In genomic region chr1:221397606-221398005, GRCh38 we compare ENCODE assay signal across 14 cellular contexts.
"Had no signal": no experiment of that assay in that cellular context is flagged by ENCODE, and none has a peak within 500 bp of the region (broad histone marks: within the 10 kb centered on the region; RNA-seq: fewer than 3 reads in every experiment).

No MANE protein-coding gene starts in this region.

- H3K4me1 Mint-ChIP-seq: activated CD4-positive, alpha-beta memory T cell treated with anti-CD3 and anti-CD28 coated beads, Interleukin-2, amount 10 ng/mL, durations not matched to agents 7 days and 5 days; naive B cell had no signal

- ATAC-seq: heart left ventricle, right lobe of liver had no signal

- H3K27me3 ChIP-seq: heart left ventricle, left lung, ovary, right lobe of liver had no signal

- H3K27ac Mint-ChIP-seq: activated CD4-positive, alpha-beta memory T cell treated with anti-CD3 and anti-CD28 coated beads, Interleukin-2, amount 10 ng/mL, durations not matched to agents 7 days and 5 days; dendritic cell treated with granulocyte-macrophage colony-stimulating factor and Interleukin-4, amounts not matched to agents 40 ng/mL and 50 ng/mL, for 4 days; naive B cell had no signal

- H3K36me3 ChIP-seq: heart left ventricle, left lung, ovary, right lobe of liver, thoracic aorta, WERI-Rb-1 had no signal

- H3K4me3 Mint-ChIP-seq: activated CD4-positive, alpha-beta memory T cell treated with anti-CD3 and anti-CD28 coated beads, Interleukin-2, amount 10 ng/mL, durations not matched to agents 7 days and 5 days; dendritic cell treated with granulocyte-macrophage colony-stimulating factor and Interleukin-4, amounts not matched to agents 40 ng/mL and 50 ng/mL, for 4 days; naive B cell had no signal

- H3K9me3 Mint-ChIP-seq: activated CD4-positive, alpha-beta memory T cell treated with anti-CD3 and anti-CD28 coated beads, Interleukin-2, amount 10 ng/mL, durations not matched to agents 7 days and 5 days had no signal

- H3K27me3 Mint-ChIP-seq: activated CD4-positive, alpha-beta memory T cell treated with anti-CD3 and anti-CD28 coated beads, Interleukin-2, amount 10 ng/mL, durations not matched to agents 7 days and 5 days; dendritic cell treated with granulocyte-macrophage colony-stimulating factor and Interleukin-4, amounts not matched to agents 40 ng/mL and 50 ng/mL, for 4 days had no signal

- H3K4me1 ChIP-seq: right lobe of liver had no signal

- H3K9me3 ChIP-seq: left lung, ovary, right lobe of liver, thoracic aorta had no signal

- H3K4me3 ChIP-seq: heart left ventricle, left lung, ovary, right lobe of liver, thoracic aorta had no signal

- DNase-seq: activated CD4-positive, alpha-beta memory T cell treated with anti-CD3 and anti-CD28 coated beads, Interleukin-2, amount 10 ng/mL, durations not matched to agents 7 days and 5 days; activated naive CD4-positive, alpha-beta T cell; aorta; effector memory CD4-positive, alpha-beta T cell; heart left ventricle; left lung; mammary epithelial cell; naive B cell; ovary; right lobe of liver; T1000; WERI-Rb-1 had no signal

- H3K27ac ChIP-seq: heart left ventricle, left lung, ovary, right lobe of liver, thoracic aorta, WERI-Rb-1 had no signal
